Comparison of ENCODE assay signal across 9 cellular contexts in the genomic region with DNA sequence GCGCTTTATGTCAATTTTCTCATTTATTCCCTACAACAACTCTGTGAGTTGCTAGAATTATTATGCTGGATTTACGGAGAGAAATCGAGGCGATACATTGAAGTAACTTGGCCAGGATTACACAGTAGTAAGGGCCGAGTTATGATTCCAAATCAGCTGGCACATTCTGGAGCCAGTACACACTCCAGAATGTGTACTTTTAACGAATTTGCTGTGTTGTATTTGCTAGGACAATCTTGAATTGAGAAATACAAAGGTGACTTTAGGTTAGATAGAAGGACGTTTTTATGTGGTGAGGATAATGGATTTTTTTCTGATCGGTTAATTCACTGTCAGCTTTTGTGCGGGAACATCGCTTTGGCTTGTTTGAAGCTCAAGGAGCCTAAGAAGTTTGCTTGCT. TPM values are rescaled to one million over a fixed set of nuclear protein-coding genes. Genes with fewer than 3 reads are reported as not detected.
DNase-seq lines count a peak whose midpoint lies in the region; ATAC-seq, FAIRE-seq and TF ChIP-seq lines count a peak whose summit lies in the region.
"Had no signal": no experiment of that assay in that cellular context is flagged by ENCODE, and none has a peak within 500 bp of the region (broad histone marks: within the 10 kb centered on the region; RNA-seq: fewer than 3 reads in every experiment).

No MANE protein-coding gene starts in this region.

- no peak overlapping the region; a peak in 1 of 4 replicates for H3K27ac ChIP-seq in SK-N-SH (ENCODE audit: low read depth in 2 of 2, low read length in 1 of 2)
- no peak overlapping the region for H3K27ac ChIP-seq in testis
- H3K27ac ChIP-seq: upper lobe of right lung had no signal

- H3K79me2 ChIP-seq in SK-N-SH (ENCODE audit: insufficient read depth): no peaks in the 10 kb centered on the region

- CTCF ChIA-PET in SK-N-SH (lab: Yijun Ruan, JAX): interaction anchor here (0.8 to 5.6 kb wide), 8 partner anchors 11 to 217 kb away, joined by 3 to 55 read pairs (median 4); no protein-coding TSS in a partner anchor

- H3K4me3 ChIP-seq in SK-N-SH (ENCODE audit: low read depth in 2 of 2, low read length in 1 of 2) (peak overlapping the region; percentile 66 to 71; a peak in 2 of 4 replicates), retinal pigment epithelial cell (ENCODE audit: low read length) (peak overlapping the region; percentile 76), testis (peak overlapping the region in 1 of 2 donors; percentile 74)

- H3K4me1 ChIP-seq in SK-N-SH (ENCODE audit: control insufficient read depth in 1 of 2, insufficient read depth in 2 of 2, low read depth in 1 of 2, low read length in 1 of 2) (no peaks in the 10 kb centered on the region; a peak in 2 of 4 replicates), testis (no peaks in the 10 kb centered on the region)

- peak; percentile 87 for FAIRE-seq in islet of Langerhans (lab: Jason Lieb, UNC)

- TF ChIP-seq EP300 in SK-N-SH (IDR thresholded peaks at IDR 0.05; ENCODE audit: borderline replicate concordance in 1 of 2, low read depth in 1 of 2, low read length in 1 of 2): no peak

- no peak for TF ChIP-seq RAD21 in SK-N-SH (IDR thresholded peaks at IDR 0.05; ENCODE audit: low read length)

- H4K20me1 ChIP-seq in SK-N-SH (ENCODE audit: insufficient read depth): no peaks in the 10 kb centered on the region

- no peak for ATAC-seq in SK-N-SH treated with all-trans-retinoic acid at 6 μM for 48 hours

- no peaks in the 10 kb centered on the region for H3K9me2 ChIP-seq in SK-N-SH

- peaks cover 7% of the 10 kb centered on the region for H3F3A ChIP-seq in SK-N-SH (replicated peaks; ENCODE audit: insufficient read depth)

- H3K36me3 ChIP-seq in SK-N-SH (replicated peaks in 1 of 2; ENCODE audit: control insufficient read depth in 1 of 2, insufficient read depth in 2 of 2, low read length in 1 of 2): no peaks in the 10 kb centered on the region
- no peaks in the 10 kb centered on the region for H3K36me3 ChIP-seq in testis (ENCODE audit: low read depth, missing control alignments)
- H3K36me3 ChIP-seq: upper lobe of right lung had no signal

- H3K27me3 ChIP-seq in SK-N-SH (ENCODE audit: insufficient read depth) (peaks cover 22% of the 10 kb centered on the region; the same call in 1 of the 2 replicates), testis (no peaks in the 10 kb centered on the region)

- TF ChIP-seq CTCF in SK-N-SH (IDR thresholded peaks at IDR 0.05) (no peak), retinal pigment epithelial cell (conservative IDR thresholded peaks at IDR 0.05; ENCODE audit: low read depth, low read length) (no peak), testis (IDR thresholded peaks at IDR 0.05) (no peak)

- H3K9me3 ChIP-seq in SK-N-SH: no peaks in the 10 kb centered on the region
- H3K9me3 ChIP-seq in testis: no peaks in the 10 kb centered on the region
- H3K9me3 ChIP-seq: upper lobe of right lung had no signal

- POLR2A ChIA-PET in SK-N-SH (lab: Yijun Ruan, JAX): interaction anchor here (0.9 to 1.4 kb wide), 3 partner anchors 64 to 273 kb away, joined by 3 to 6 read pairs (median 3); partner anchors contain the start of gene FHIP2A

- H3K9ac ChIP-seq in SK-N-SH: no peak overlapping the region

- H2AFZ ChIP-seq in SK-N-SH (ENCODE audit: low read depth): no peak overlapping the region

- DNase-seq in SK-N-SH: no peak
- DNase-seq in SK-N-DZ (ENCODE audit: low spot score): peak; percentile 9
- no peak for DNase-seq in retinal pigment epithelial cell (ENCODE audit: low read depth)
- no peak for DNase-seq in posterior vena cava (ENCODE audit: low spot score)
- no peak for DNase-seq in DMS153 (lab: John Stamatoyannopoulos, UW)
- no peak for DNase-seq in testis

- H3K4me2 ChIP-seq in SK-N-SH: no peak overlapping the region; the same call in 1 of the 2 replicates

- no peak for TF ChIP-seq POLR2A in testis (IDR thresholded peaks at IDR 0.05)

- WGBS in SK-N-SH (ENCODE audit: low lambda C conversion rate): 28% methylated on average over 10 of the region's 10 CpGs
- WGBS in testis, 2 donors: 40 to 44% methylated on average over 10 of the region's 10 CpGs

- intact Hi-C loops in posterior vena cava (cut with DNase I): no loop called here
- intact Hi-C loops in testis (cut with DNase I; ENCODE audit: low total_unique reads): no loop called here

TF ChIP-seq in SK-N-SH, 30 proteins besides CTCF, POLR2A, EP300 and RAD21:
- TF ChIP-seq RCOR1 (IDR thresholded peaks at IDR 0.05; ENCODE audit: low read length) (0 out of 2 replicates have a peak, but pooled peaks have one; percentile 2), PBX3 (IDR thresholded peaks at IDR 0.05) (no peak)

TF ChIP-seq in SK-N-SH treated with all-trans-retinoic acid at 6 μM for 48 hours, 23 proteins besides CTCF, POLR2A, EP300 and RAD21:
- TF ChIP-seq PPARA (CRISPR knock-in tag; IDR thresholded peaks at IDR 0.05; ENCODE audit: borderline replicate concordance) (no peak), ESRRG (CRISPR knock-in tag; IDR thresholded peaks at IDR 0.05) (no peak), GLIS3 (CRISPR knock-in tag; IDR thresholded peaks at IDR 0.05) (no peak)
- TF ChIP-seq, protein P1, sequence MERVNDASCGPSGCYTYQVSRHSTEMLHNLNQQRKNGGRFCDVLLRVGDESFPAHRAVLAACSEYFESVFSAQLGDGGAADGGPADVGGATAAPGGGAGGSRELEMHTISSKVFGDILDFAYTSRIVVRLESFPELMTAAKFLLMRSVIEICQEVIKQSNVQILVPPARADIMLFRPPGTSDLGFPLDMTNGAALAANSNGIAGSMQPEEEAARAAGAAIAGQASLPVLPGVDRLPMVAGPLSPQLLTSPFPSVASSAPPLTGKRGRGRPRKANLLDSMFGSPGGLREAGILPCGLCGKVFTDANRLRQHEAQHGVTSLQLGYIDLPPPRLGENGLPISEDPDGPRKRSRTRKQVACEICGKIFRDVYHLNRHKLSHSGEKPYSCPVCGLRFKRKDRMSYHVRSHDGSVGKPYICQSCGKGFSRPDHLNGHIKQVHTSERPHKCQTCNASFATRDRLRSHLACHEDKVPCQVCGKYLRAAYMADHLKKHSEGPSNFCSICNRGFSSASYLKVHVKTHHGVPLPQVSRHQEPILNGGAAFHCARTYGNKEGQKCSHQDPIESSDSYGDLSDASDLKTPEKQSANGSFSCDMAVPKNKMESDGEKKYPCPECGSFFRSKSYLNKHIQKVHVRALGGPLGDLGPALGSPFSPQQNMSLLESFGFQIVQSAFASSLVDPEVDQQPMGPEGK (CRISPR knock-in tag; IDR thresholded peaks at IDR 0.05; ENCODE audit: borderline replicate concordance): no peak

RNA-seq across cellular contexts. Expression of gene ATRNL1, which starts 1.4 kb away (rescaled TPM):
- 0.44 and 0.67 TPM in 2 replicates for polyA plus RNA-seq in SK-N-SH (2012; rRNA removed)
- polyA plus RNA-seq in SK-N-SH (2012; cell fraction: cytosol; rRNA removed): 1.0 and 1.2 TPM in 2 replicates
- 0.33 and 0.35 TPM in 2 replicates for polyA plus RNA-seq in SK-N-SH (2012; cell fraction: nucleus; rRNA removed)
- polyA plus RNA-seq in SK-N-DZ (2014; cell fraction: cytosol; rRNA removed): 14.6 and 15.4 TPM in 2 replicates
- 13.1 and 14.3 TPM in 2 replicates for polyA plus RNA-seq in SK-N-DZ (2014; cell fraction: nucleus; rRNA removed)
- 1 to 10 TPM in 1 of 2 donors, under 1 TPM in 1; 0.32 to 1.4 TPM for total RNA-seq in posterior vena cava
- 10 to 100 TPM; 45.7 to 61.3 TPM for total RNA-seq in testis
- 32.4 TPM for polyA plus RNA-seq in testis (ENCODE audit: insufficient read depth, low read depth, low replicate concordance)

Comparison
In these comparisons a context has a peak if more than half of its experiments do, and no peak if none do; other contexts are left out.
1. RNA of gene ATRNL1, which starts 1.4 kb away (total RNA-seq): 45.7 to 61.3 TPM in testis; 0.32 to 1.4 TPM in posterior vena cava; every median in the first group is over 10 times any median in the second.